22 cellular contexts compared by ENCODE assay signal in the genomic region with DNA sequence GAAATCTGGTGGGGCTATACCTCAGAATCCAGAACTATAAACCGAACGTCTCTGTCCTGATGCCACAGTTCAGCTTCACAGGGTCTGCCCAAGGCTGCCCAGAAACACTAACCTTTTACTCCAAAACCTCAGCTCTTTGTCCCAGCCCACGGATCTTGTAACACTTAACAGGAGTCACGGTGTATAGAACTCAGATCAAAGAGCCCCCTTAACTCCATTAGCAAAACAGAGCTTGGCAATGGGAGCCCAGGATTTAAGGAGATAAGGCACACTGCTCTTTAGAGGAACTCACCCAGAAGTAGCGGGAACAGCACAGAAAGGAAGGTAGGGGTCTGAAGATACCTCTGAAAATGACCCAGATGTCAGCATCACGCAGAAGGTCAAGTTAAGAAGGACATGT.
"Had no signal": no experiment of that assay in that cellular context is flagged by ENCODE, and none has a peak within 500 bp of the region (broad histone marks: within the 10 kb centered on the region; RNA-seq: fewer than 3 reads in every experiment).

No MANE protein-coding gene starts in this region.

- ATAC-seq: Right ventricle myocardium inferior, SK-N-SH treated with all-trans-retinoic acid at 6 μM for 48 hours had no signal

- H3K27ac ChIP-seq: HL-60, PC-9, Peyer's patch, SJCRH30 had no signal

- H3K4me2 ChIP-seq: PC-9 had no signal

- DNase-seq: KBM-7, MV-4-11, NCI-H1048, NCI-H1105, NCI-H1417, NCI-H1436 treated with DMSO at 0.1 percent for 48 hours, NCI-H1694, NCI-H187 treated with DMSO at 0.1 percent for 48 hours, NCI-H2029 treated with DMSO at 0.1 percent for 48 hours, NCI-H2171 treated with DMSO at 0.1 percent for 48 hours, NCI-H2227 treated with DMSO at 0.1 percent for 48 hours, NCI-H524, NCI-H69, NCI-H774, OCI-M1, PC-9, Peyer's patch, SHP77 treated with DMSO at 0.1 percent for 48 hours had no signal

- H3K9me3 ChIP-seq: Peyer's patch, SJCRH30 had no signal

- H3K4me3 ChIP-seq: PC-9, Peyer's patch, SJCRH30 had no signal

- H3K4me1 ChIP-seq: Peyer's patch, SJCRH30 had no signal

- H3K27me3 ChIP-seq: Peyer's patch, SJCRH30 had no signal

- H2AFZ ChIP-seq: PC-9 had no signal

- H3K36me3 ChIP-seq: Peyer's patch, SJCRH30 had no signal
